Comparison of ENCODE assay signal across 31 cellular contexts in genomic region chr4:60579335-60579734, GRCh38.
DNase-seq lines count a peak whose midpoint lies in the region; ATAC-seq lines count a peak whose summit lies in the region.
"Had no signal": no experiment of that assay in that cellular context is flagged by ENCODE, and none has a peak within 500 bp of the region (broad histone marks: within the 10 kb centered on the region; RNA-seq: fewer than 3 reads in every experiment).

No MANE protein-coding gene starts in this region.

- ATAC-seq in HG03521 (IDR thresholded peaks at IDR 0.05; ENCODE audit: unreplicated experiment), result no peak
- ATAC-seq: activated CD8-positive, alpha-beta memory T cell treated with anti-CD3 and anti-CD28 coated beads, Interleukin-2, amount 10 ng/mL, durations not matched to agents 7 days and 5 days; activated T-cell treated with anti-CD3 and anti-CD28 coated beads, Interleukin-2, amount 50 U/mL, for 4 hours; K562; pancreas; stimulated activated memory B cell treated with anti-CD40 and anti-IgM and Interleukin-4, amounts not matched to agents 10 μg/mL and 1 μg/mL and 100 μg/mL, for 72 hours had no signal

- peak; percentile 2 for DNase-seq in AG08396 (ENCODE audit: low spot score)
- peak; percentile 12 for DNase-seq in HPDE6-E6E7 (ENCODE audit: extremely low spot score)
- DNase-seq in RKO (ENCODE audit: low spot score), result peak; percentile 74
- DNase-seq in epithelial cell of prostate (ENCODE audit: low read depth, low spot score), result peak; percentile 24
- DNase-seq in HuH-7 (ENCODE audit: low spot score), result no peak
- no peak for DNase-seq in NCI-H2171 (lab: John Stamatoyannopoulos, UW)
- DNase-seq in globus pallidus (ENCODE audit: low spot score), result no peak
- DNase-seq: activated CD4-positive, alpha-beta T cell treated with anti-CD3 and anti-CD28 coated beads, Interleukin-2, amount 50 U/mL, for 4 hours; activated CD4-positive, CD25-positive, alpha-beta regulatory T cell; activated CD8-positive, alpha-beta memory T cell treated with anti-CD3 and anti-CD28 coated beads, Interleukin-2, amount 10 ng/mL, durations not matched to agents 7 days and 5 days; activated gamma-delta T cell treated with Interleukin-2 at 50 U/mL for 16 hours; activated naive CD8-positive, alpha-beta T cell treated with anti-CD3 and anti-CD28 coated beads, Interleukin-2, amount 10 ng/mL, durations not matched to agents 7 days and 5 days; activated T-cell treated with anti-CD3 and anti-CD28 coated beads, Interleukin-2, amount 50 U/mL, for 4 hours; esophagus squamous epithelium; GF-D8; GM23248; hippocampal formation; mesenchymal stem cell; NCI-H1105 treated with DMSO at 0.1 percent for 48 hours; NCI-H187 treated with DMSO at 0.1 percent for 48 hours; NCI-H2171 treated with DMSO at 0.1 percent for 48 hours; NCI-H524; NK-92 treated with Interleukin-12 subunit alpha and Interleukin-12 subunit beta, amount 100 ng/mL, for 24 hours; pancreas; Peyer's patch; retina had no signal

- H3K27ac ChIP-seq in epithelial cell of prostate, result peak overlapping the region; percentile 38
- H3K27ac ChIP-seq: BLaER1 treated with 17β-estradiol and CSF1 and Interleukin-3, amounts not matched to agents 10 nM and 100 nM; esophagus squamous epithelium; GM23248; pancreas; Peyer's patch; SJSA1 had no signal

Comparison
In these comparisons a context has a peak if more than half of its experiments do, and no peak if none do; other contexts are left out.
1. DNase-seq: peak in AG08396 (single experiment), HPDE6-E6E7 (single experiment), RKO (single experiment) and epithelial cell of prostate (single experiment); none in HuH-7 (single experiment), NCI-H2171 (single experiment) and globus pallidus (single experiment).